Comparison of ENCODE assay signal across 11 cellular contexts in genomic region chr20:41889125-41889870, GRCh38.
DNase-seq lines count a peak whose midpoint lies in the region; ATAC-seq, FAIRE-seq and TF ChIP-seq lines count a peak whose summit lies in the region.
"Had no signal": no experiment of that assay in that cellular context is flagged by ENCODE, and none has a peak within 500 bp of the region (broad histone marks: within the 10 kb centered on the region; RNA-seq: fewer than 3 reads in every experiment).

No MANE protein-coding gene starts in this region.

- peak in 1 of 2 experiments; percentile 53; a peak in 2 of 4 replicates for TF ChIP-seq RAD21 in K562 (CRISPR knock-in tag; conservative IDR thresholded peaks at IDR 0.05 in 1 of 2, IDR thresholded peaks at IDR 0.05 in 1 of 2)

- POLR2A ChIA-PET in activated CD4-positive, alpha-beta T cell treated with anti-CD3 and anti-CD28 coated beads for 36 hours (lab: Charles Lee), result no interaction called here
- POLR2A ChIA-PET in K562 (lab: Yijun Ruan, JAX), result interaction anchor here (0.9 to 1.2 kb wide), 2 partner anchors 10 to 15 kb away, joined by 3 read pairs; no protein-coding TSS in a partner anchor

- H3K9me3 ChIP-seq in K562 (replicated peaks; ENCODE audit: control insufficient read depth, insufficient read depth, low read depth, low read length), result no peaks in the 10 kb centered on the region

- in situ Hi-C loops in K562 (cut with MboI), result no loop called here

- H3K4me2 ChIP-seq in K562 (ENCODE audit: insufficient read depth, low read length), result no peak overlapping the region

- TF ChIP-seq EP300 in K562 (IDR thresholded peaks at IDR 0.05; ENCODE audit: low read length), result no peak

- intact Hi-C loops in activated CD4-positive, alpha-beta T cell treated with anti-CD3 and anti-CD28 coated beads for 36 hours (cut with DNase I, micrococcal nuclease), result no loop called here
- intact Hi-C loops in K562 (cut with micrococcal nuclease), result no loop called here
- intact Hi-C loops in left colon (cut with DNase I, micrococcal nuclease), result no loop called here

- no peaks in the 10 kb centered on the region for H3K4me1 Mint-ChIP-seq in activated CD4-positive, alpha-beta T cell treated with anti-CD3 and anti-CD28 coated beads for 36 hours
- H3K4me1 Mint-ChIP-seq: B cell had no signal

- peaks cover 7% of the 10 kb centered on the region for H3K27me3 Mint-ChIP-seq in activated CD4-positive, alpha-beta T cell treated with anti-CD3 and anti-CD28 coated beads for 36 hours

- H3K27ac ChIP-seq in K562 (ENCODE audit: extremely low read depth, low read depth, low read length), result no peak overlapping the region
- H3K27ac ChIP-seq: HL-60 had no signal

- peaks cover 0 to 18% of the 10 kb centered on the region in 2 experiments; a peak in 2 of 5 replicates for H3K27me3 ChIP-seq in K562 (ENCODE audit: control insufficient read depth in 2 of 2, insufficient read depth in 2 of 2, low read length in 2 of 2)

- H3K9me3 Mint-ChIP-seq in activated CD4-positive, alpha-beta T cell treated with anti-CD3 and anti-CD28 coated beads for 36 hours (ENCODE audit: low read depth), result no peaks in the 10 kb centered on the region

- H3K4me3 Mint-ChIP-seq in activated CD4-positive, alpha-beta T cell treated with anti-CD3 and anti-CD28 coated beads for 36 hours, result no peak overlapping the region
- H3K4me3 Mint-ChIP-seq: B cell had no signal

- H2AFZ ChIP-seq in K562 (ENCODE audit: low read depth, low read length), result no peak overlapping the region

- no peak overlapping the region for H3K27ac Mint-ChIP-seq in activated CD4-positive, alpha-beta T cell treated with anti-CD3 and anti-CD28 coated beads for 36 hours
- H3K27ac Mint-ChIP-seq: B cell had no signal

- no peak for ATAC-seq in activated CD4-positive, alpha-beta T cell treated with anti-CD3 and anti-CD28 coated beads for 36 hours
- ATAC-seq in K562 (peak; percentile 54; the same call in 1 of the 3 replicates), left colon (no peak), HG03439 (IDR thresholded peaks at IDR 0.05; ENCODE audit: unreplicated experiment) (no peak), GM18907 (IDR thresholded peaks at IDR 0.05; ENCODE audit: unreplicated experiment) (no peak)

- peak; percentile 10 for DNase-seq in activated CD4-positive, alpha-beta T cell treated with anti-CD3 and anti-CD28 coated beads for 36 hours
- DNase-seq in activated CD4-positive, alpha-beta T cell treated with anti-CD3 and anti-CD28 coated beads for 4 hours, result no peak
- DNase-seq in NCI-H1105 (lab: John Stamatoyannopoulos, UW) (peak; percentile 9), K562 (ENCODE audit: extremely low read depth in 1 of 4, low spot score in 3 of 4) (peak; percentile 14 to 27 (median 23)), retina (peak; percentile 18), left colon (no peak)

- no peaks in the 10 kb centered on the region; the same call in 1 of the 2 replicates for H4K20me1 ChIP-seq in K562 (replicated peaks; ENCODE audit: control insufficient read depth, insufficient read depth, low read length)

- WGBS in K562 (ENCODE audit: insufficient coverage, low coverage, missing lambda C conversion rate), result 0% methylated on average over 3 of the region's 3 CpGs

- no peak overlapping the region for H3K4me3 ChIP-seq in K562

- H3K79me2 ChIP-seq in K562 (ENCODE audit: control insufficient read depth, insufficient read depth, low read length), result no peaks in the 10 kb centered on the region

- H3K9ac ChIP-seq in K562 (ENCODE audit: insufficient read depth in 1 of 2, low read depth in 2 of 2, low read length in 2 of 2), result no peak overlapping the region

- BruUV-seq in K562 (replicated peaks; lab: Mats Ljungman, UMichigan), result no TSS peak

- FAIRE-seq in K562 (lab: Jason Lieb, UNC), result no peak
- FAIRE-seq: endometrium had no signal

- no peak for TF ChIP-seq POLR2A in K562 (conservative IDR thresholded peaks at IDR 0.05)

- CTCF ChIA-PET in activated CD4-positive, alpha-beta T cell treated with anti-CD3 and anti-CD28 coated beads for 36 hours (lab: Charles Lee), result interaction anchor here (0.6 to 1.1 kb wide), 3 partner anchors 9 to 591 kb away, joined by 3 read pairs; no protein-coding TSS in a partner anchor
- CTCF ChIA-PET in K562 (lab: Yijun Ruan, JAX; ENCODE audit: low intra/inter-chr PET ratio), result interaction anchor here (0.7 kb wide), 1 partner anchor 1301 kb away, joined by 4 read pairs; no protein-coding TSS in a partner anchor

- TF ChIP-seq CTCF in K562 (IDR thresholded peaks at IDR 0.05 in 2 of 3, conservative IDR thresholded peaks at IDR 0.05 in 1 of 3; ENCODE audit: insufficient read depth in 2 of 3, low read depth in 1 of 3, low read length in 3 of 3), result peak; percentile 39 to 53 (median 43); a peak in 4 of 6 replicates

- peaks cover 3% of the 10 kb centered on the region for H3K9me1 ChIP-seq in K562 (ENCODE audit: control insufficient read depth, insufficient read depth, low read length)

- H3K36me3 ChIP-seq in K562 (ENCODE audit: control insufficient read depth, insufficient read depth, low read length), result no peaks in the 10 kb centered on the region

- H3K36me3 Mint-ChIP-seq in activated CD4-positive, alpha-beta T cell treated with anti-CD3 and anti-CD28 coated beads for 36 hours (ENCODE audit: low read depth), result no peaks in the 10 kb centered on the region

- no peaks in the 10 kb centered on the region for H3K4me1 ChIP-seq in K562 (replicated peaks in 1 of 2; ENCODE audit: control insufficient read depth in 2 of 2, insufficient read depth in 2 of 2, low read length in 2 of 2)

TF ChIP-seq in K562, 482 proteins besides CTCF, POLR2A, EP300 and RAD21:
- TF ChIP-seq MLLT1 (IDR thresholded peaks at IDR 0.05) (no peak), E2F3 (CRISPR knock-in tag; IDR thresholded peaks at IDR 0.05) (no peak), KDM5B (IDR thresholded peaks at IDR 0.05; ENCODE audit: insufficient replicate concordance, low read depth, low read length) (no peak)

Comparison
In these comparisons a context has a peak if more than half of its experiments do, and no peak if none do; other contexts are left out.
1. DNase-seq: peak in activated CD4-positive, alpha-beta T cell treated with anti-CD3 and anti-CD28 coated beads for 36 hours (single experiment), NCI-H1105 (single experiment), K562 (4 of 4) and retina (single experiment); none in activated CD4-positive, alpha-beta T cell treated with anti-CD3 and anti-CD28 coated beads for 4 hours (0 of 2) and left colon (0 of 2).